ENCODE assay signal across 16 cellular contexts in genomic region chr11:108947654-108948570, GRCh38.
DNase-seq lines count a peak whose midpoint lies in the region; ATAC-seq, FAIRE-seq and TF ChIP-seq lines count a peak whose summit lies in the region.
"Had no signal": no experiment of that assay in that cellular context is flagged by ENCODE, and none has a peak within 500 bp of the region (broad histone marks: within the 10 kb centered on the region; RNA-seq: fewer than 3 reads in every experiment).

No MANE protein-coding gene starts in this region.

- H3K9me3 Mint-ChIP-seq in activated CD4-positive, alpha-beta memory T cell treated with anti-CD3 and anti-CD28 coated beads, Interleukin-2, amount 10 ng/mL, durations not matched to agents 7 days and 5 days = peaks cover 5% of the 10 kb centered on the region

- peaks cover 3% of the 10 kb centered on the region for H3K4me1 Mint-ChIP-seq in activated CD4-positive, alpha-beta memory T cell treated with anti-CD3 and anti-CD28 coated beads, Interleukin-2, amount 10 ng/mL, durations not matched to agents 7 days and 5 days

- POLR2A ChIA-PET in activated CD4-positive, alpha-beta memory T cell treated with anti-CD3 and anti-CD28 coated beads, Interleukin-2, amount 10 ng/mL, durations not matched to agents 7 days and 5 days (lab: Charles Lee) = no interaction called here

- ATAC-seq in RWPE2 (ENCODE audit: low read depth) = peak; percentile 97
- no peak for ATAC-seq in psoas muscle
- ATAC-seq in GM18520 (IDR thresholded peaks at IDR 0.05; ENCODE audit: unreplicated experiment) = no peak
- ATAC-seq: left cardiac atrium; naive thymus-derived CD8-positive, alpha-beta T cell had no signal

- no peak overlapping the region for H3K4me3 Mint-ChIP-seq in activated CD4-positive, alpha-beta memory T cell treated with anti-CD3 and anti-CD28 coated beads, Interleukin-2, amount 10 ng/mL, durations not matched to agents 7 days and 5 days
- H3K4me3 Mint-ChIP-seq: naive thymus-derived CD8-positive, alpha-beta T cell had no signal

- H3K27me3 Mint-ChIP-seq in activated CD4-positive, alpha-beta memory T cell treated with anti-CD3 and anti-CD28 coated beads, Interleukin-2, amount 10 ng/mL, durations not matched to agents 7 days and 5 days = no peaks in the 10 kb centered on the region
- H3K27me3 Mint-ChIP-seq: naive thymus-derived CD8-positive, alpha-beta T cell had no signal

- no peaks in the 10 kb centered on the region for H3K36me3 Mint-ChIP-seq in activated CD4-positive, alpha-beta memory T cell treated with anti-CD3 and anti-CD28 coated beads, Interleukin-2, amount 10 ng/mL, durations not matched to agents 7 days and 5 days (ENCODE audit: low read depth)

- H3K9me3 ChIP-seq in RWPE2 (ENCODE audit: severe bottlenecking) = no peaks in the 10 kb centered on the region
- H3K9me3 ChIP-seq in psoas muscle = no peaks in the 10 kb centered on the region

- DNase-seq in A172 (ENCODE audit: low spot score) = peak; percentile 80
- no peak for DNase-seq in GM12892 (ENCODE audit: insufficient read length)
- no peak for DNase-seq in RWPE2 (ENCODE audit: low spot score)
- peak; percentile 51 for DNase-seq in fibroblast of villous mesenchyme (ENCODE audit: low read depth)
- no peak for DNase-seq in psoas muscle
- no peak for DNase-seq in NCI-H2227 (lab: John Stamatoyannopoulos, UW; ENCODE audit: unreplicated experiment)
- DNase-seq in activated CD4-positive, alpha-beta memory T cell treated with anti-CD3 and anti-CD28 coated beads, Interleukin-2, amount 10 ng/mL, durations not matched to agents 7 days and 5 days = no peak
- DNase-seq: H7; left cardiac atrium; naive thymus-derived CD8-positive, alpha-beta T cell; NCI-H524; stimulated activated CD4-positive, alpha-beta T cell treated with anti-CD3 and anti-CD28 coated beads, Interleukin-4, amount 100 ng/mL, for 24 hours; stimulated activated naive CD4-positive, alpha-beta T cell had no signal

- H3K4me3 ChIP-seq in RWPE2 (ENCODE audit: severe bottlenecking) (no peak overlapping the region), fibroblast of villous mesenchyme (ENCODE audit: low read depth, low read length) (no peak overlapping the region), psoas muscle (no peak overlapping the region)
- H3K4me3 ChIP-seq: BLaER1 treated with 17β-estradiol and CSF1 and Interleukin-3, amounts not matched to agents 10 nM and 100 nM; right atrium auricular region had no signal

- peak; percentile 61 for FAIRE-seq in GM12892 (lab: Jason Lieb, UNC)

- H3K27me3 ChIP-seq in RWPE2 (ENCODE audit: insufficient read depth, poor library complexity, severe bottlenecking) (no peaks in the 10 kb centered on the region), psoas muscle (ENCODE audit: insufficient read depth in 3 of 3, low read length in 2 of 3) (no peaks in the 10 kb centered on the region)
- H3K27me3 ChIP-seq: BLaER1 treated with 17β-estradiol and CSF1 and Interleukin-3, amounts not matched to agents 10 nM and 100 nM; right atrium auricular region had no signal

- peaks cover 10% of the 10 kb centered on the region for H3K4me1 ChIP-seq in RWPE2 (ENCODE audit: insufficient read depth, poor library complexity, severe bottlenecking)
- H3K4me1 ChIP-seq in psoas muscle = no peaks in the 10 kb centered on the region
- H3K4me1 ChIP-seq: right atrium auricular region had no signal

- CTCF ChIA-PET in activated CD4-positive, alpha-beta memory T cell treated with anti-CD3 and anti-CD28 coated beads, Interleukin-2, amount 10 ng/mL, durations not matched to agents 7 days and 5 days (lab: Charles Lee) = no interaction called here

- H3K27ac ChIP-seq in RWPE2 (ENCODE audit: poor library complexity, severe bottlenecking) (peak overlapping the region; percentile 52), psoas muscle (no peak overlapping the region)
- H3K27ac ChIP-seq: BLaER1 treated with 17β-estradiol and CSF1 and Interleukin-3, amounts not matched to agents 10 nM and 100 nM; right atrium auricular region had no signal

- H3K27ac Mint-ChIP-seq in activated CD4-positive, alpha-beta memory T cell treated with anti-CD3 and anti-CD28 coated beads, Interleukin-2, amount 10 ng/mL, durations not matched to agents 7 days and 5 days = no peak overlapping the region
- H3K27ac Mint-ChIP-seq: naive thymus-derived CD8-positive, alpha-beta T cell had no signal

- TF ChIP-seq CTCF in RWPE2 (IDR thresholded peaks at IDR 0.05; ENCODE audit: poor library complexity, severe bottlenecking) (no peak), fibroblast of villous mesenchyme (IDR thresholded peaks at IDR 0.05; ENCODE audit: insufficient read depth, low read depth, low read length) (no peak), psoas muscle (IDR thresholded peaks at IDR 0.05) (no peak)

- TF ChIP-seq POLR2A in GM12892 (IDR thresholded peaks at IDR 0.05; ENCODE audit: low read depth, low read length) = no peak

- no peaks in the 10 kb centered on the region for H3K36me3 ChIP-seq in RWPE2 (ENCODE audit: low read depth)
- H3K36me3 ChIP-seq in psoas muscle (ENCODE audit: insufficient read depth in 1 of 2, low read depth in 1 of 2) = no peaks in the 10 kb centered on the region
- H3K36me3 ChIP-seq: right atrium auricular region had no signal

- 94% methylated on average over 7 of the region's 7 CpGs for WGBS in psoas muscle, 3 donors

- intact Hi-C loops in psoas muscle (cut with DNase I) = no loop called here

Comparison
In these comparisons a context has a peak if more than half of its experiments do, and no peak if none do; other contexts are left out.
1. DNase-seq: peak in A172 (single experiment) and fibroblast of villous mesenchyme (single experiment); none in GM12892 (single experiment), RWPE2 (single experiment), psoas muscle (0 of 2), NCI-H2227 (single experiment) and activated CD4-positive, alpha-beta memory T cell treated with anti-CD3 and anti-CD28 coated beads, Interleukin-2, amount 10 ng/mL, durations not matched to agents 7 days and 5 days (single experiment).